In genomic region chr16:53789159-53789558, GRCh38 we compare ENCODE assay signal across 17 cellular contexts.
DNase-seq lines count a peak whose midpoint lies in the region; ATAC-seq and TF ChIP-seq lines count a peak whose summit lies in the region.
"Had no signal": no experiment of that assay in that cellular context is flagged by ENCODE, and none has a peak within 500 bp of the region (broad histone marks: within the 10 kb centered on the region; RNA-seq: fewer than 3 reads in every experiment).

No MANE protein-coding gene starts in this region.

- H3K36me3 Mint-ChIP-seq in glutamatergic neuron (ENCODE audit: unreplicated experiment): no peaks in the 10 kb centered on the region

- H3K36me3 ChIP-seq in left lung (no peaks in the 10 kb centered on the region), left ventricle myocardium inferior (no peaks in the 10 kb centered on the region)
- H3K36me3 ChIP-seq: pancreas, Peyer's patch, upper lobe of right lung had no signal

- no peaks in the 10 kb centered on the region for H3K27me3 Mint-ChIP-seq in glutamatergic neuron (ENCODE audit: unreplicated experiment)
- H3K27me3 Mint-ChIP-seq: activated CD4-positive, alpha-beta T cell treated with anti-CD3 and anti-CD28 coated beads, Interleukin-2, amount 10 ng/mL, durations not matched to agents 24 days and 14 days; B cell had no signal

- intact Hi-C loops in left lung (cut with DNase I): no loop called here
- intact Hi-C loops in left ventricle myocardium inferior (cut with micrococcal nuclease): no loop called here

- H3K4me1 Mint-ChIP-seq in glutamatergic neuron (ENCODE audit: low read depth, unreplicated experiment): no peaks in the 10 kb centered on the region

- no peak overlapping the region for H3K4me3 Mint-ChIP-seq in glutamatergic neuron (ENCODE audit: unreplicated experiment)
- H3K4me3 Mint-ChIP-seq: activated CD4-positive, alpha-beta T cell treated with anti-CD3 and anti-CD28 coated beads, Interleukin-2, amount 10 ng/mL, durations not matched to agents 24 days and 14 days; B cell had no signal

- DNase-seq in AG04450 (ENCODE audit: low read depth, low spot score): peak; percentile 32
- DNase-seq in LHCN-M2 (ENCODE audit: low read depth): peak; percentile 84
- DNase-seq in caudate nucleus (lab: John Stamatoyannopoulos, UW): no peak
- DNase-seq in left lung: no peak
- DNase-seq in left ventricle myocardium inferior: no peak
- DNase-seq in glutamatergic neuron: no peak
- DNase-seq in NCI-H510A treated with DMSO at 0.1 percent for 48 hours (lab: John Stamatoyannopoulos, UW): no peak
- DNase-seq in midbrain (lab: John Stamatoyannopoulos, UW): no peak
- DNase-seq: activated CD4-positive, alpha-beta T cell treated with anti-CD3 and anti-CD28 coated beads, Interleukin-2, amount 10 ng/mL, durations not matched to agents 24 days and 14 days; NCI-H1436 treated with DMSO at 0.1 percent for 48 hours; pancreas; Peyer's patch; stimulated activated CD4-positive, alpha-beta T cell treated with anti-CD3 and anti-CD28 coated beads, Interleukin-1b, Interleukin-23, amount 100 ng/mL, for 48 hours; T-helper 2 cell; upper lobe of right lung had no signal

- CTCF ChIA-PET in AG04450 (lab: Charles Lee): interaction anchor here (1.0 to 1.1 kb wide), 2 partner anchors 11 to 16 kb away, joined by 3 read pairs; no protein-coding TSS in a partner anchor

- H3K27me3 ChIP-seq in AG04450 (ENCODE audit: control insufficient read depth, insufficient read depth, low read length) (no peaks in the 10 kb centered on the region), left lung (no peaks in the 10 kb centered on the region), left ventricle myocardium inferior (ENCODE audit: low read depth) (no peaks in the 10 kb centered on the region)
- H3K27me3 ChIP-seq: pancreas, Peyer's patch, upper lobe of right lung had no signal

- no peak overlapping the region for H3K4me3 ChIP-seq in AG04450 (ENCODE audit: low read depth, low read length)
- H3K4me3 ChIP-seq in left lung: no peak overlapping the region
- H3K4me3 ChIP-seq in left ventricle myocardium inferior: no peak overlapping the region
- H3K4me3 ChIP-seq: GM12878, pancreas, Peyer's patch, upper lobe of right lung had no signal

- H3K4me1 ChIP-seq in left lung (peaks cover 0 to 4% of the 10 kb centered on the region in 2 donors), left ventricle myocardium inferior (peaks cover 9% of the 10 kb centered on the region)
- H3K4me1 ChIP-seq: Peyer's patch, upper lobe of right lung had no signal

- no peak overlapping the region for H3K27ac Mint-ChIP-seq in glutamatergic neuron (ENCODE audit: unreplicated experiment)
- H3K27ac Mint-ChIP-seq: activated CD4-positive, alpha-beta T cell treated with anti-CD3 and anti-CD28 coated beads, Interleukin-2, amount 10 ng/mL, durations not matched to agents 24 days and 14 days; B cell had no signal

- no peak overlapping the region for H3K27ac ChIP-seq in AG04450 (ENCODE audit: low read depth, low read length)
- peak overlapping the region; percentile 1 for H3K27ac ChIP-seq in caudate nucleus (ENCODE audit: low read depth, low read length)
- H3K27ac ChIP-seq in left lung: peak overlapping the region in 1 of 2 donors; percentile 22
- H3K27ac ChIP-seq in left ventricle myocardium inferior (replicated peaks): no peak overlapping the region
- H3K27ac ChIP-seq: pancreas, Peyer's patch, upper lobe of right lung had no signal

- TF ChIP-seq CTCF in AG04450 (IDR thresholded peaks at IDR 0.05; ENCODE audit: low read depth, low read length) (no peak), left lung (IDR thresholded peaks at IDR 0.05) (no peak), left ventricle myocardium inferior (IDR thresholded peaks at IDR 0.05; ENCODE audit: borderline replicate concordance) (no peak), glutamatergic neuron (IDR thresholded peaks at IDR 0.05; ENCODE audit: partially characterized antibody, unreplicated experiment) (no peak)

- ATAC-seq in left lung: peak; percentile 78
- ATAC-seq: GM12878, pancreas, upper lobe of right lung had no signal

- no peaks in the 10 kb centered on the region for H3K9me3 Mint-ChIP-seq in glutamatergic neuron (ENCODE audit: unreplicated experiment)
- H3K9me3 Mint-ChIP-seq: activated CD4-positive, alpha-beta T cell treated with anti-CD3 and anti-CD28 coated beads, Interleukin-2, amount 10 ng/mL, durations not matched to agents 24 days and 14 days had no signal

- H3K9me3 ChIP-seq in AG04450 (ENCODE audit: control insufficient read depth, insufficient read depth, low read length) (no peaks in the 10 kb centered on the region; the same call in 1 of the 2 replicates), left lung (no peaks in the 10 kb centered on the region), left ventricle myocardium inferior (replicated peaks) (no peaks in the 10 kb centered on the region)
- H3K9me3 ChIP-seq: pancreas, Peyer's patch, upper lobe of right lung had no signal

- POLR2A ChIA-PET in AG04450 (lab: Yijun Ruan, JAX): interaction anchor here (1.1 kb wide), 1 partner anchor 13 kb away, joined by 4 read pairs; no protein-coding TSS in a partner anchor

Comparison
In these comparisons a context has a peak if more than half of its experiments do, and no peak if none do; other contexts are left out.
1. DNase-seq: peak in AG04450 (single experiment) and LHCN-M2 (single experiment); none in caudate nucleus (0 of 61), left lung (0 of 2), left ventricle myocardium inferior (single experiment), glutamatergic neuron (single experiment), NCI-H510A treated with DMSO at 0.1 percent for 48 hours (single experiment) and midbrain (single experiment).